ENCODE assay signal across 1 cellular context in genomic region chr17:76023900-76024237, GRCh38.
TF ChIP-seq lines count a peak whose summit lies in the region.

No MANE protein-coding gene starts in this region.

TF ChIP-seq in HepG2, 621 proteins besides CTCF, POLR2A, EP300 and RAD21:
- TF ChIP-seq RELA (CRISPR knock-in tag; IDR thresholded peaks at IDR 0.05) (no peak), ZNF766 (CRISPR knock-in tag; IDR thresholded peaks at IDR 0.05; ENCODE audit: borderline replicate concordance) (no peak), ZNF891 (CRISPR knock-in tag; IDR thresholded peaks at IDR 0.05) (no peak), HNRNPL (IDR thresholded peaks at IDR 0.05; ENCODE audit: low read depth, low read length) (peak; percentile 65; the same call in 1 of the 2 replicates), LCORL (IDR thresholded peaks at IDR 0.05) (no peak), LCORL (CRISPR knock-in tag; IDR thresholded peaks at IDR 0.05) (no peak), ZNF543 (CRISPR knock-in tag; IDR thresholded peaks at IDR 0.05) (no peak)
